Comparison of ENCODE assay signal across 26 cellular contexts in the genomic region with DNA sequence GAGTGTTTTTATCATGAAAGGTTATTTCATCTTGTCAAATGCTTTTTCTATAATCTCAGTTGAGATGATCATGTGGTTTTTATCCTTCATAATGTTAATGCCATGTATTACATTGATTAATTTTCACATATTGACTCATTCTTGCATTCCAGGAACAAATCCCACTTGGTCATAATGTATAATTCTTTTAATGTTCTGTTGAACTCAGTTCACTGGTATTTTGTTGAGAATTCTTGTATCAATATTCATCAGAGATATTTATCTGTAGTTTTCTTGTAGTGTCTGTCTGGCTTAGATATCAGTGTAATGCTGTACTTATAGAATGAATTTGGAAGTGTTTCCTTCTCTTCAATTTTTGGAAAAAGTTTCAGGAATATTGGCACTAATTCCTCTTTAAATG. TPM values are rescaled to one million over a fixed set of nuclear protein-coding genes. Genes with fewer than 3 reads are reported as not detected.
A peak's percentile ranks its signal among the peaks of the same experiment; 100 is the strongest.
DNase-seq lines count a peak whose midpoint lies in the region; ATAC-seq, FAIRE-seq and TF ChIP-seq lines count a peak whose summit lies in the region.
"Had no signal": no experiment of that assay in that cellular context is flagged by ENCODE, and none has a peak within 500 bp of the region (broad histone marks: within the 10 kb centered on the region; RNA-seq: fewer than 3 reads in every experiment).

No MANE protein-coding gene starts in this region.

- intact Hi-C loops in pancreas (cut with DNase I): no loop called here

- no peaks in the 10 kb centered on the region for H4K20me1 ChIP-seq in SK-N-SH (ENCODE audit: insufficient read depth)
- H4K20me1 ChIP-seq in astrocyte (ENCODE audit: insufficient read depth, low read length): no peaks in the 10 kb centered on the region

- no peak for TF ChIP-seq EP300 in SK-N-SH (IDR thresholded peaks at IDR 0.05; ENCODE audit: borderline replicate concordance in 1 of 2, low read depth in 1 of 2, low read length in 1 of 2)

- CTCF ChIA-PET in SK-N-SH (lab: Yijun Ruan, JAX): no interaction called here

- H3K27ac ChIP-seq in SK-N-SH (ENCODE audit: low read depth in 2 of 2, low read length in 1 of 2): no peak overlapping the region
- H3K27ac ChIP-seq in astrocyte (ENCODE audit: low read depth, low read length): no peak overlapping the region
- H3K27ac ChIP-seq in pancreas: no peak overlapping the region
- H3K27ac ChIP-seq: 22Rv1 had no signal

- ATAC-seq in SK-N-SH treated with all-trans-retinoic acid at 6 μM for 48 hours: no peak
- no peak for ATAC-seq in pancreas
- no peak for ATAC-seq in HG03342 (IDR thresholded peaks at IDR 0.05; ENCODE audit: unreplicated experiment)
- ATAC-seq: HCT116 had no signal

- DNase-seq in SK-N-SH (no peak), HCEC 1CT (peak; percentile 64), astrocyte (ENCODE audit: low read depth) (peak; percentile 22), pancreas (no peak), HT-29 (ENCODE audit: low spot score) (no peak), GM12892 (ENCODE audit: insufficient read length) (no peak)
- DNase-seq: ACHN; C1 segment of cervical spinal cord; Calu3; CD4-positive, alpha-beta memory T cell; COR-L47; DMS53; DMS79 treated with DMSO at 0.1 percent for 48 hours; GF-D8; H7 had no signal

- no peaks in the 10 kb centered on the region for H3K9me2 ChIP-seq in SK-N-SH

- H3K9me3 ChIP-seq in SK-N-SH: peaks cover 12% of the 10 kb centered on the region; the same call in 1 of the 2 replicates
- H3K9me3 ChIP-seq in astrocyte (ENCODE audit: insufficient read depth, low read depth, low read length): no peaks in the 10 kb centered on the region
- H3K9me3 ChIP-seq in pancreas: no peaks in the 10 kb centered on the region

- no peak overlapping the region for H3K27ac Mint-ChIP-seq in astrocyte (ENCODE audit: unreplicated experiment)
- H3K27ac Mint-ChIP-seq: CD4-positive, alpha-beta memory T cell had no signal

- no peak overlapping the region for H3K4me2 ChIP-seq in SK-N-SH
- no peak overlapping the region for H3K4me2 ChIP-seq in astrocyte (ENCODE audit: low read length)

- no peak overlapping the region for H2AFZ ChIP-seq in SK-N-SH (ENCODE audit: low read depth)
- H2AFZ ChIP-seq in astrocyte (ENCODE audit: low read depth, low read length): no peak overlapping the region

- no peak for TF ChIP-seq POLR2A in GM12892 (IDR thresholded peaks at IDR 0.05; ENCODE audit: low read depth, low read length)

- no peaks in the 10 kb centered on the region for H3K4me1 Mint-ChIP-seq in astrocyte (ENCODE audit: low read depth, unreplicated experiment)
- H3K4me1 Mint-ChIP-seq: CD4-positive, alpha-beta memory T cell had no signal

- H3K4me3 ChIP-seq in SK-N-SH (ENCODE audit: low read depth in 2 of 2, low read length in 1 of 2) (no peak overlapping the region), astrocyte (ENCODE audit: insufficient read depth, low read depth, low read length) (no peak overlapping the region), pancreas (no peak overlapping the region)

- H3K4me1 ChIP-seq in SK-N-SH (ENCODE audit: control insufficient read depth in 1 of 2, insufficient read depth in 2 of 2, low read depth in 1 of 2, low read length in 1 of 2) (no peaks in the 10 kb centered on the region), astrocyte (ENCODE audit: insufficient read depth, low read length) (no peaks in the 10 kb centered on the region), pancreas (no peaks in the 10 kb centered on the region)

- peaks cover 2% of the 10 kb centered on the region for H3K9me3 Mint-ChIP-seq in astrocyte (ENCODE audit: unreplicated experiment)

- no peak overlapping the region for H3K9ac ChIP-seq in SK-N-SH
- no peak overlapping the region for H3K9ac ChIP-seq in astrocyte (ENCODE audit: low read length)

- no peak overlapping the region for H3K4me3 Mint-ChIP-seq in astrocyte (ENCODE audit: unreplicated experiment)
- H3K4me3 Mint-ChIP-seq: CD4-positive, alpha-beta memory T cell had no signal

- no peaks in the 10 kb centered on the region for H3K36me3 Mint-ChIP-seq in astrocyte (ENCODE audit: low read depth, unreplicated experiment)
- H3K36me3 Mint-ChIP-seq: CD4-positive, alpha-beta memory T cell had no signal

- no peaks in the 10 kb centered on the region for H3F3A ChIP-seq in SK-N-SH (replicated peaks; ENCODE audit: insufficient read depth)

- no peaks in the 10 kb centered on the region for H3K36me3 ChIP-seq in SK-N-SH (replicated peaks in 1 of 2; ENCODE audit: control insufficient read depth in 1 of 2, insufficient read depth in 2 of 2, low read length in 1 of 2)
- H3K36me3 ChIP-seq in astrocyte (ENCODE audit: insufficient read depth, low read length): no peaks in the 10 kb centered on the region
- no peaks in the 10 kb centered on the region for H3K36me3 ChIP-seq in pancreas

- TF ChIP-seq CTCF in SK-N-SH (IDR thresholded peaks at IDR 0.05) (no peak), astrocyte (IDR thresholded peaks at IDR 0.05; ENCODE audit: insufficient read depth, low read depth, low read length) (no peak), pancreas (IDR thresholded peaks at IDR 0.05) (no peak)

- H3K27me3 ChIP-seq in SK-N-SH (ENCODE audit: insufficient read depth) (no peaks in the 10 kb centered on the region), astrocyte (ENCODE audit: insufficient read depth, low read length) (no peaks in the 10 kb centered on the region), pancreas (peaks cover 0 to 3% (median 0%) of the 10 kb centered on the region in 4 donors)

- no peak for TF ChIP-seq RAD21 in SK-N-SH (IDR thresholded peaks at IDR 0.05; ENCODE audit: low read length)

- FAIRE-seq in astrocyte (lab: Jason Lieb, UNC) (no peak), pancreas (lab: Jason Lieb, UNC) (peak; percentile 39), GM12892 (lab: Jason Lieb, UNC) (no peak)
- FAIRE-seq: A204.1, GM12891, GM19239, H1 had no signal

- POLR2A ChIA-PET in SK-N-SH (lab: Yijun Ruan, JAX): no interaction called here

- no peaks in the 10 kb centered on the region for H3K79me2 ChIP-seq in SK-N-SH (ENCODE audit: insufficient read depth)
- no peaks in the 10 kb centered on the region for H3K79me2 ChIP-seq in astrocyte (ENCODE audit: insufficient read depth, low read length)

- H3K27me3 Mint-ChIP-seq in astrocyte (ENCODE audit: low read depth, unreplicated experiment): no peaks in the 10 kb centered on the region

TF ChIP-seq in SK-N-SH treated with all-trans-retinoic acid at 6 μM for 48 hours, 23 proteins besides CTCF, POLR2A, EP300 and RAD21:
- TF ChIP-seq ZC3H10 (CRISPR knock-in tag; IDR thresholded peaks at IDR 0.05) (no peak), CSDC2 (CRISPR knock-in tag; IDR thresholded peaks at IDR 0.05) (no peak), ISL1 (CRISPR knock-in tag; IDR thresholded peaks at IDR 0.05) (peak; percentile 25; the same call in 1 of the 2 replicates), GLIS3 (CRISPR knock-in tag; IDR thresholded peaks at IDR 0.05) (no peak)
TF ChIP-seq in SK-N-SH treated with all-trans-retinoic acid at 6 μM for 48 hours: peak in this region for 1.

TF ChIP-seq in SK-N-SH, 30 proteins besides CTCF, POLR2A, EP300 and RAD21 (continues in another document):
- TF ChIP-seq SMC3 (IDR thresholded peaks at IDR 0.05; ENCODE audit: low read depth, low read length) (no peak), TAF1 (IDR thresholded peaks at IDR 0.05; ENCODE audit: borderline replicate concordance, low read depth, low read length) (no peak), ELF1 (IDR thresholded peaks at IDR 0.05) (no peak), GATA2 (CRISPR knock-in tag; IDR thresholded peaks at IDR 0.05) (no peak), TCF12 (IDR thresholded peaks at IDR 0.05) (no peak)
- TF ChIP-seq, protein P1, sequence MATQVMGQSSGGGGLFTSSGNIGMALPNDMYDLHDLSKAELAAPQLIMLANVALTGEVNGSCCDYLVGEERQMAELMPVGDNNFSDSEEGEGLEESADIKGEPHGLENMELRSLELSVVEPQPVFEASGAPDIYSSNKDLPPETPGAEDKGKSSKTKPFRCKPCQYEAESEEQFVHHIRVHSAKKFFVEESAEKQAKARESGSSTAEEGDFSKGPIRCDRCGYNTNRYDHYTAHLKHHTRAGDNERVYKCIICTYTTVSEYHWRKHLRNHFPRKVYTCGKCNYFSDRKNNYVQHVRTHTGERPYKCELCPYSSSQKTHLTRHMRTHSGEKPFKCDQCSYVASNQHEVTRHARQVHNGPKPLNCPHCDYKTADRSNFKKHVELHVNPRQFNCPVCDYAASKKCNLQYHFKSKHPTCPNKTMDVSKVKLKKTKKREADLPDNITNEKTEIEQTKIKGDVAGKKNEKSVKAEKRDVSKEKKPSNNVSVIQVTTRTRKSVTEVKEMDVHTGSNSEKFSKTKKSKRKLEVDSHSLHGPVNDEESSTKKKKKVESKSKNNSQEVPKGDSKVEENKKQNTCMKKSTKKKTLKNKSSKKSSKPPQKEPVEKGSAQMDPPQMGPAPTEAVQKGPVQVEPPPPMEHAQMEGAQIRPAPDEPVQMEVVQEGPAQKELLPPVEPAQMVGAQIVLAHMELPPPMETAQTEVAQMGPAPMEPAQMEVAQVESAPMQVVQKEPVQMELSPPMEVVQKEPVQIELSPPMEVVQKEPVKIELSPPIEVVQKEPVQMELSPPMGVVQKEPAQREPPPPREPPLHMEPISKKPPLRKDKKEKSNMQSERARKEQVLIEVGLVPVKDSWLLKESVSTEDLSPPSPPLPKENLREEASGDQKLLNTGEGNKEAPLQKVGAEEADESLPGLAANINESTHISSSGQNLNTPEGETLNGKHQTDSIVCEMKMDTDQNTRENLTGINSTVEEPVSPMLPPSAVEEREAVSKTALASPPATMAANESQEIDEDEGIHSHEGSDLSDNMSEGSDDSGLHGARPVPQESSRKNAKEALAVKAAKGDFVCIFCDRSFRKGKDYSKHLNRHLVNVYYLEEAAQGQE (IDR thresholded peaks at IDR 0.05; ENCODE audit: low read depth, low read length): no peak

RNA-seq across cellular contexts. Expression of a gene that starts 16.8 kb away (rescaled TPM):
- not detected in 2 replicates for polyA plus RNA-seq in SK-N-SH (2012; rRNA removed)
- 0.01 TPM in 1 of 2 replicates, not detected in the other for polyA plus RNA-seq in SK-N-SH (2012; cell fraction: cytosol; rRNA removed)
- not detected in 2 replicates for polyA plus RNA-seq in SK-N-SH (2012; cell fraction: nucleus; rRNA removed)
- total RNA-seq in astrocyte: 0.23 and 0.29 TPM in 2 replicates
- under 1 TPM in 2 of 6 donors, not detected in 4; 0.12 to 0.16 TPM for total RNA-seq in pancreas
- polyA plus RNA-seq in pancreas: under 1 TPM in 1 of 2 donors, not detected in 1; 0.16 TPM
- total RNA-seq in HT-29 (2014; rRNA removed; shearing (Covaris generic)): not detected in 2 replicates
- 0.25 TPM for polyA plus RNA-seq in GM12892 (2012; ENCODE audit: missing spikeins)
- total RNA-seq: Calu3, Daoy, G401 had no signal
- polyA plus RNA-seq: BJ had no signal

Comparison
In these comparisons a context has a peak if more than half of its experiments do, and no peak if none do; other contexts are left out.
1. DNase-seq: peak in HCEC 1CT (single experiment) and astrocyte (single experiment); none in SK-N-SH (single experiment), pancreas (0 of 6), HT-29 (single experiment) and GM12892 (single experiment).